Comparison of ENCODE assay signal across 9 cellular contexts in genomic region chr7:30391806-30392205, GRCh38.
"Had no signal": no experiment of that assay in that cellular context is flagged by ENCODE, and none has a peak within 500 bp of the region (broad histone marks: within the 10 kb centered on the region; RNA-seq: fewer than 3 reads in every experiment).

No MANE protein-coding gene starts in this region.

- ATAC-seq: HepG2 had no signal

- FAIRE-seq: H1, H54, HepG2, HTR-8/SVneo had no signal

- H2AFZ ChIP-seq: GM23338 had no signal

- H3K9me3 Mint-ChIP-seq: GM23338, H9, IgD-negative memory B cell had no signal

- DNase-seq: H9, HCEC 1CT, KBM-7 had no signal

- H3K4me3 ChIP-seq: GM23338 had no signal

- H3K27ac Mint-ChIP-seq: IgD-negative memory B cell had no signal

- H3K4me2 ChIP-seq: GM23338 had no signal

- H3K4me3 Mint-ChIP-seq: GM23338, H9, IgD-negative memory B cell had no signal

- H3K27me3 Mint-ChIP-seq: IgD-negative memory B cell had no signal
